ENCODE assay signal across 8 cellular contexts in the genomic region with DNA sequence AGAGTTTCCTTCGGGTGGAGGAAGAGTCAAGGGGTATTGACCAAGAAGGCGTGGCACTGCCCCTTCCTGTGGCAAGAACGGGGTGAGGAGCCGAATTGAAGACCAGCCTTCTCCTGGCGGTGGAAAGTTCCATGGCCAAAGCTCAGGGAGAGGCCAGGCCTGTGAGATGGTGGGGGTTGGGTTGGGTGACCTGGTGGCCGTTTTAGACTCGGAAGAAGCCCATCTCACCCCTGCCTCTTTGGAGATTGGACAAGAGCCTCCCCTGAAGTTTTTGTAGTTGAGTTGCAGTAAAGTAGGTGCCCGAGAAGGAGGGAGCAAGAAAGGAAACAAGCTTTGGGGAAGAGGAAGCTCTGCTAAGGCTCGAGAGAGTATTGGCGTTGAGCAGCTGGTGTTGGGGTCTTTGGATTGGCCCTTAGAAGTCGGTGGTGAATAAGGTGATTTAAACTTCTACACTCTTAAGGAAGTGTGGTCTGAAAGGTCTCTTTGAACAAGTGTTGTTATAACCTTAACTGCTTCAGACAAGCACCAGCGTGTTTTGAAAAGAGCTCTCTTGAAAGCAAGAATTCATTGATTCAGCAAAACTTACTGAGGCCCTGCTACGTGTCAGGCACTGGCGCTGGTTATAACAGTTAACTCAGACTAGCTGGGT. TPM values are rescaled to one million over a fixed set of nuclear protein-coding genes. Genes with fewer than 3 reads are reported as not detected.
DNase-seq lines count a peak whose midpoint lies in the region; ATAC-seq and TF ChIP-seq lines count a peak whose summit lies in the region.

No MANE protein-coding gene starts in this region.

- TF ChIP-seq CTCF in CD8-positive, alpha-beta T cell (IDR thresholded peaks at IDR 0.05): no peak

- peak overlapping the region; percentile 81 for H3K27ac Mint-ChIP-seq in CD8-positive, alpha-beta T cell

- H3K9ac ChIP-seq in mesendoderm (ENCODE audit: low read length): peak overlapping the region; percentile 93

- H3K36me3 Mint-ChIP-seq in CD8-positive, alpha-beta T cell: peaks cover 5% of the 10 kb centered on the region

- peak overlapping the region; percentile 83 for H3K18ac ChIP-seq in mesendoderm (ENCODE audit: low read length)

- H3K4ac ChIP-seq in mesendoderm (ENCODE audit: low read depth, low read length): peak overlapping the region; percentile 57

- no peaks in the 10 kb centered on the region for H3K27me3 Mint-ChIP-seq in CD8-positive, alpha-beta T cell (ENCODE audit: low read depth)

- ATAC-seq in CD8-positive, alpha-beta T cell: peak; percentile 37
- no peak for ATAC-seq in GM21423 (IDR thresholded peaks at IDR 0.05; ENCODE audit: unreplicated experiment)

- no peak overlapping the region for H2BK15ac ChIP-seq in mesendoderm (replicated peaks; ENCODE audit: low read depth)

- peaks cover 11% of the 10 kb centered on the region for H3K79me1 ChIP-seq in mesendoderm (ENCODE audit: low read length)

- POLR2A ChIA-PET in CD8-positive, alpha-beta T cell (lab: Charles Lee): interaction anchor here (0.8 to 1.7 kb wide), 6 partner anchors 17 to 358 kb away, joined by 3 to 6 read pairs (median 3); partner anchors contain the start of genes CATSPERG and SIPA1L3

- no CpG with 5 or more reads among the region's 14 CpGs for WGBS in mesendoderm (ENCODE audit: extremely low coverage, insufficient coverage, low lambda C conversion rate)

- CTCF ChIA-PET in CD8-positive, alpha-beta T cell (lab: Charles Lee): interaction anchor here (0.8 to 2.6 kb wide), 10 partner anchors 17 to 367 kb away, joined by 3 to 11 read pairs (median 3); partner anchors contain the start of genes CATSPERG, PSMD8, SIPA1L3 and WDR87

- peak overlapping the region; percentile 63 for H3K27ac ChIP-seq in CD8-positive, alpha-beta T cell (ENCODE audit: low read depth, low read length)
- H3K27ac ChIP-seq in mesendoderm (ENCODE audit: low read depth, low read length): peak overlapping the region; percentile 84

- H2BK5ac ChIP-seq in mesendoderm (ENCODE audit: low read length): peak overlapping the region; percentile 67

- peak overlapping the region; percentile 83 for H3K4me2 ChIP-seq in mesendoderm (ENCODE audit: low read length)

- peaks cover 46% of the 10 kb centered on the region for H3K79me2 ChIP-seq in mesendoderm (ENCODE audit: control insufficient read depth, insufficient read depth, low read length)

- H2AK5ac ChIP-seq in mesendoderm (ENCODE audit: low read length): peak overlapping the region; percentile 79

- peaks cover 24% of the 10 kb centered on the region for H3K4me1 ChIP-seq in CD8-positive, alpha-beta T cell (ENCODE audit: insufficient read depth, low read length)
- H3K4me1 ChIP-seq in mesendoderm (ENCODE audit: control insufficient read depth, low read depth, low read length): peaks cover 23% of the 10 kb centered on the region

- peak in 1 of 7 experiments; percentile 48 for DNase-seq in CD8-positive, alpha-beta T cell
- peak; percentile 35 for DNase-seq in NCI-H146 (lab: John Stamatoyannopoulos, UW)
- DNase-seq in cerebellum (ENCODE audit: low spot score): peak; percentile 17
- peak; percentile 72 for DNase-seq in mesendoderm
- no peak for DNase-seq in NCI-H82 (lab: John Stamatoyannopoulos, UW)
- DNase-seq in NCI-H226: no peak
- no peak for DNase-seq in pons (ENCODE audit: low spot score)

- H3K9me3 Mint-ChIP-seq in CD8-positive, alpha-beta T cell: no peaks in the 10 kb centered on the region

- peak overlapping the region; percentile 89 for H3K4me3 ChIP-seq in CD8-positive, alpha-beta T cell (ENCODE audit: low read depth, low read length)
- peak overlapping the region; percentile 78 for H3K4me3 ChIP-seq in mesendoderm (ENCODE audit: low read length)

- no peak overlapping the region for H4K8ac ChIP-seq in mesendoderm (ENCODE audit: low read depth, low read length)

- no peak overlapping the region for H2BK120ac ChIP-seq in mesendoderm (ENCODE audit: low read depth, low read length)

- peaks cover 46% of the 10 kb centered on the region for H3K4me1 Mint-ChIP-seq in CD8-positive, alpha-beta T cell (ENCODE audit: low read depth)

- intact Hi-C loops in CD8-positive, alpha-beta T cell (cut with DNase I, micrococcal nuclease): no loop called here

- H3K23ac ChIP-seq in mesendoderm (ENCODE audit: low read length): peak overlapping the region; percentile 94

- peak overlapping the region; percentile 88 for H3K4me3 Mint-ChIP-seq in CD8-positive, alpha-beta T cell

- peak overlapping the region; percentile 96 for H3K56ac ChIP-seq in mesendoderm (ENCODE audit: low read length)

- H3K27me3 ChIP-seq in CD8-positive, alpha-beta T cell (ENCODE audit: insufficient read depth, low read length): no peaks in the 10 kb centered on the region
- H3K27me3 ChIP-seq in mesendoderm (ENCODE audit: insufficient read depth, low read length, poor library complexity): no peaks in the 10 kb centered on the region

- no peaks in the 10 kb centered on the region for H3K9me3 ChIP-seq in CD8-positive, alpha-beta T cell (ENCODE audit: low read length)

- H3K36me3 ChIP-seq in CD8-positive, alpha-beta T cell (ENCODE audit: insufficient read depth, low read length): no peaks in the 10 kb centered on the region
- no peaks in the 10 kb centered on the region for H3K36me3 ChIP-seq in mesendoderm (ENCODE audit: control insufficient read depth, insufficient read depth, low read length)

- H4K5ac ChIP-seq in mesendoderm (ENCODE audit: low read length): no peak overlapping the region

RNA-seq across cellular contexts. Expression of gene SPINT2, which starts 1.0 kb away (rescaled TPM):
- total RNA-seq in CD8-positive, alpha-beta T cell: 10 to 100 TPM; 35.7 to 38.2 TPM
- total RNA-seq in cerebellum: 53.1 TPM
- 134 TPM for polyA plus RNA-seq in mesendoderm (2013, experiment 1 of 2)
- 134 TPM for polyA plus RNA-seq in mesendoderm (2013, experiment 2 of 2)

RNA-seq across cellular contexts. Expression of gene PPP1R14A, which starts 9.2 kb away (rescaled TPM):
- not detected for total RNA-seq in CD8-positive, alpha-beta T cell
- total RNA-seq in cerebellum: 1.5 TPM
- 11.3 TPM for polyA plus RNA-seq in mesendoderm (2013, experiment 1 of 2)
- 10.1 TPM for polyA plus RNA-seq in mesendoderm (2013, experiment 2 of 2)

RNA-seq across cellular contexts. Expression of gene C19orf33, which starts 38.7 kb away (rescaled TPM):
- not detected for total RNA-seq in CD8-positive, alpha-beta T cell
- not detected for total RNA-seq in cerebellum
- 13.7 TPM for polyA plus RNA-seq in mesendoderm (2013, experiment 1 of 2)
- polyA plus RNA-seq in mesendoderm (2013, experiment 2 of 2): 14.0 TPM

RNA-seq across cellular contexts. Expression of gene DPF1, which starts 41.3 kb away (rescaled TPM):
- not detected for total RNA-seq in CD8-positive, alpha-beta T cell
- total RNA-seq in cerebellum: 16.6 TPM
- 4.1 TPM for polyA plus RNA-seq in mesendoderm (2013, experiment 1 of 2)
- polyA plus RNA-seq in mesendoderm (2013, experiment 2 of 2): 3.6 TPM

RNA-seq across cellular contexts. Expression of gene YIF1B, which starts 50.4 kb away (rescaled TPM):
- total RNA-seq in CD8-positive, alpha-beta T cell: 10 to 100 TPM; 12.0 to 13.0 TPM
- 25.5 TPM for total RNA-seq in cerebellum
- 47.5 TPM for polyA plus RNA-seq in mesendoderm (2013, experiment 1 of 2)
- 49.6 TPM for polyA plus RNA-seq in mesendoderm (2013, experiment 2 of 2)

Comparison
In these comparisons a context has a peak if more than half of its experiments do, and no peak if none do; other contexts are left out.
1. DNase-seq: peak in NCI-H146 (single experiment), cerebellum (single experiment) and mesendoderm (single experiment); none in NCI-H82 (single experiment), NCI-H226 (single experiment) and pons (single experiment).